1 cellular context compared by ENCODE assay signal in the genomic region with DNA sequence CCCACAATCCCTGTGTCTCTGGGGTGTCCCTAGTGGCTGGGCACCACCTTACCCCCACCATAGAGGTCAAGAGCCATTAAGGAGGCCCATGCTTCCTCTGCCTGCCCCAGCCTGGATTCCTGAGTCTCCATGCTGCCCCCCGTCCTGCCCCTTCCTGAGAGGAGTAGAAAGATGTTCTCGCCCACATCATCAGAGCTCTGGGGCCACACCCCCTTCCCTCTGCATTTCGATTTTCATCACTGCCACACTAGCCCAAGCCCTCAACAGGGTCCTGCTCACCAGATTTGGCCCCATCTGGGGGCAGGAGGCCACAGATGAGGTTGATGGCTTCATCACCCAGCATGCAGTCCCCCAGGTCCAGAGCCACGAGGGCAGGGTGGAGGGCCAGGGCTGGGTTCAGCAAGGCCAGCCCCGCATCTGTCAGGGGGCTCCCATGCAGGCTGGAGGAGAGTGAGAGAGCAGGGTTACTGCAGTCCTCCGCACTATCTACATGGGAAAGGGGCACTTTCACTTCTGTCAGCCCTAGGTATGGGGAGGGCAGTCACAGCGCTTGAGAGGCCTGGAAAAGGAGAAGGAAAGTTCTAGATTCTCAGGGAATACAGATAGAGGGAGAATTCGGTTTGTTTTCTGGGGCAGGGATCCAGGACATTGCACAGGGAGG.
TF ChIP-seq lines count a peak whose summit lies in the region.

No MANE protein-coding gene starts in this region.

TF ChIP-seq in HepG2, 621 proteins besides CTCF, POLR2A, EP300 and RAD21 (continued from another document):
- TF ChIP-seq, protein P1, sequence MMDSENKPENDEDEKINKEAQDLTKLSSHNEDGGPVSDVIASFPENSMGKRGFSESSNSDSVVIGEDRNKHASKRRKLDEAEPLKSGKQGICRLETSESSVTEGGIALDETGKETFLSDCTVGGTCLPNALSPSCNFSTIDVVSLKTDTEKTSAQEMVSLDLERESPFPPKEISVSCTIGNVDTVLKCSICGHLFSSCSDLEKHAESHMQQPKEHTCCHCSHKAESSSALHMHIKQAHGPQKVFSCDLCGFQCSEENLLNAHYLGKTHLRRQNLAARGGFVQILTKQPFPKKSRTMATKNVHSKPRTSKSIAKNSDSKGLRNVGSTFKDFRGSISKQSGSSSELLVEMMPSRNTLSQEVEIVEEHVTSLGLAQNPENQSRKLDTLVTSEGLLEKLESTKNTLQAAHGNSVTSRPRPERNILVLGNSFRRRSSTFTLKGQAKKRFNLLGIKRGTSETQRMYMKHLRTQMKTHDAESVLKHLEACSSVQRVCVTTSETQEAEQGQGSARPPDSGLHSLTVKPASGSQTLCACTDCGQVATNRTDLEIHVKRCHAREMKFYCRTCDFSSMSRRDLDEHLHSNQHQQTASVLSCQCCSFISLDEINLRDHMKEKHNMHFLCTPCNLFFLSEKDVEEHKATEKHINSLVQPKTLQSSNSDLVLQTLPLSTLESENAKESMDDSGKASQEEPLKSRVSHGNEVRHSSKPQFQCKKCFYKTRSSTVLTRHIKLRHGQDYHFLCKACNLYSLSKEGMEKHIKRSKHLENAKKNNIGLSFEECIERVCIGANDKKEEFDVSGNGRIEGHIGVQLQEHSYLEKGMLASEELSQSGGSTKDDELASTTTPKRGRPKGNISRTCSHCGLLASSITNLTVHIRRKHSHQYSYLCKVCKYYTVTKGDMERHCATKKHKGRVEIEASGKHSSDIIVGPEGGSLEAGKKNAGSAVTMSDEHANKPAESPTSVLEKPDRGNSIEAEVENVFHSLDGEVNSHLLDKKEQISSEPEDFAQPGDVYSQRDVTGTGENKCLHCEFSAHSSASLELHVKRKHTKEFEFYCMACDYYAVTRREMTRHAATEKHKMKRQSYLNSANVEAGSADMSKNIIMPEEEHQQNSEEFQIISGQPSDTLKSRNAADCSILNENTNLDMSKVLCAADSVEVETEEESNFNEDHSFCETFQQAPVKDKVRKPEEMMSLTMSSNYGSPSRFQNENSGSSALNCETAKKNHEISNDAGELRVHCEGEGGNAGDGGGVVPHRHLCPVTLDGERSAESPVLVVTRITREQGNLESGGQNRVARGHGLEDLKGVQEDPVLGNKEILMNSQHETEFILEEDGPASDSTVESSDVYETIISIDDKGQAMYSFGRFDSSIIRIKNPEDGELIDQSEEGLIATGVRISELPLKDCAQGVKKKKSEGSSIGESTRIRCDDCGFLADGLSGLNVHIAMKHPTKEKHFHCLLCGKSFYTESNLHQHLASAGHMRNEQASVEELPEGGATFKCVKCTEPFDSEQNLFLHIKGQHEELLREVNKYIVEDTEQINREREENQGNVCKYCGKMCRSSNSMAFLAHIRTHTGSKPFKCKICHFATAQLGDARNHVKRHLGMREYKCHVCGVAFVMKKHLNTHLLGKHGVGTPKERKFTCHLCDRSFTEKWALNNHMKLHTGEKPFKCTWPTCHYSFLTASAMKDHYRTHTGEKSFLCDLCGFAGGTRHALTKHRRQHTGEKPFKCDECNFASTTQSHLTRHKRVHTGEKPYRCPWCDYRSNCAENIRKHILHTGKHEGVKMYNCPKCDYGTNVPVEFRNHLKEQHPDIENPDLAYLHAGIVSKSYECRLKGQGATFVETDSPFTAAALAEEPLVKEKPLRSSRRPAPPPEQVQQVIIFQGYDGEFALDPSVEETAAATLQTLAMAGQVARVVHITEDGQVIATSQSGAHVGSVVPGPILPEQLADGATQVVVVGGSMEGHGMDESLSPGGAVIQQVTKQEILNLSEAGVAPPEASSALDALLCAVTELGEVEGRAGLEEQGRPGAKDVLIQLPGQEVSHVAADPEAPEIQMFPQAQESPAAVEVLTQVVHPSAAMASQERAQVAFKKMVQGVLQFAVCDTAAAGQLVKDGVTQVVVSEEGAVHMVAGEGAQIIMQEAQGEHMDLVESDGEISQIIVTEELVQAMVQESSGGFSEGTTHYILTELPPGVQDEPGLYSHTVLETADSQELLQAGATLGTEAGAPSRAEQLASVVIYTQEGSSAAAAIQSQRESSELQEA (CRISPR knock-in tag; IDR thresholded peaks at IDR 0.05; ENCODE audit: not compliant biosample characterization) = peak; percentile 20
- no peak for TF ChIP-seq RXRA (CRISPR knock-in tag; IDR thresholded peaks at IDR 0.05)
- no peak for TF ChIP-seq ZBTB46 (CRISPR knock-in tag; IDR thresholded peaks at IDR 0.05; ENCODE audit: borderline replicate concordance)
- TF ChIP-seq XRCC5 (optimal IDR thresholded peaks at IDR 0.05; ENCODE audit: low read length) = no peak
- no peak for TF ChIP-seq KDM6A (CRISPR knock-in tag; IDR thresholded peaks at IDR 0.05; ENCODE audit: low read depth)
- no peak for TF ChIP-seq TBX2 (CRISPR knock-in tag; IDR thresholded peaks at IDR 0.05; ENCODE audit: borderline replicate concordance)
- TF ChIP-seq ARID5B (CRISPR knock-in tag; IDR thresholded peaks at IDR 0.05) = no peak
- no peak for TF ChIP-seq ZBTB21 (CRISPR knock-in tag; IDR thresholded peaks at IDR 0.05)
- 0 out of 2 replicates have a peak, but pooled peaks have one; percentile 3 for TF ChIP-seq ZNF709 (CRISPR knock-in tag; IDR thresholded peaks at IDR 0.05)
- TF ChIP-seq ZNF24 (IDR thresholded peaks at IDR 0.05) = no peak
- TF ChIP-seq SMARCE1 (IDR thresholded peaks at IDR 0.05; ENCODE audit: borderline replicate concordance) = no peak
- no peak for TF ChIP-seq MLXIP (CRISPR knock-in tag; IDR thresholded peaks at IDR 0.05; ENCODE audit: borderline replicate concordance)
- no peak for TF ChIP-seq ZNF598 (CRISPR knock-in tag; IDR thresholded peaks at IDR 0.05; ENCODE audit: borderline replicate concordance)
- no peak for TF ChIP-seq PHB2 (IDR thresholded peaks at IDR 0.05; ENCODE audit: partially characterized antibody)
- no peak for TF ChIP-seq RORA (CRISPR knock-in tag; IDR thresholded peaks at IDR 0.05)
